ENCODE assay signal across 8 cellular contexts in genomic region chr5:150758534-150759333, GRCh38. TPM values are rescaled to one million over a fixed set of nuclear protein-coding genes. Genes with fewer than 3 reads are reported as not detected.
DNase-seq lines count a peak whose midpoint lies in the region; ATAC-seq, FAIRE-seq and TF ChIP-seq lines count a peak whose summit lies in the region.

Gene DCTN4 (minus strand): TSS chr5:150759017. CDS start chr5:150758993, 24 bp downstream.

- peaks cover 3% of the 10 kb centered on the region; the same call in 1 of the 2 replicates for H3K23me2 ChIP-seq in H1 (ENCODE audit: low read depth, low read length)

- DNase-seq in Caco-2 (peak; percentile 94 to 97), HTR-8/SVneo (ENCODE audit: insufficient read length, low spot score) (peak; percentile 97), NOMO-1 treated with DMSO at 0.1 percent for 48 hours (lab: John Stamatoyannopoulos, UW; ENCODE audit: unreplicated experiment) (peak; percentile 99), H1 (ENCODE audit: low read depth in 1 of 2, low spot score in 2 of 2) (peak; percentile 95), medulla oblongata (ENCODE audit: extremely low spot score) (peak; percentile 100)
- DNase-seq in activated CD8-positive, alpha-beta memory T cell treated with anti-CD3 and anti-CD28 coated beads for 4 hours (ENCODE audit: low read depth in 2 of 2): peak; percentile 85 to 90
- DNase-seq in stimulated activated CD8-positive, alpha-beta memory T cell treated with anti-CD3 and anti-CD28 coated beads, Interleukin-12 subunit alpha, Interleukin-12 subunit beta, amount 100 ng/mL, for 1 hour (ENCODE audit: low read depth): peak; percentile 87

- TF ChIP-seq RAD21 in H1 (IDR thresholded peaks at IDR 0.05 in 1 of 2, conservative IDR thresholded peaks at IDR 0.05 in 1 of 2; ENCODE audit: low read depth in 2 of 2, low read length in 2 of 2): no peak

- peak within 1 kb of the TSS; percentile 62; the same call in 1 of the 2 replicates for H2BK5ac ChIP-seq in H1 (ENCODE audit: low read depth, low read length)

- H3K9ac ChIP-seq in H1 (replicated peaks in 1 of 4; ENCODE audit: extremely low read depth in 1 of 4, low read depth in 3 of 4, low read length in 3 of 4): peak within 1 kb of the TSS; percentile 76 to 96 (median 84)

- peaks cover 30% of the 10 kb centered on the region for H3K36me3 Mint-ChIP-seq in Caco-2 (ENCODE audit: insufficient read depth, unreplicated experiment)

- intact Hi-C loops in Caco-2 (cut with micrococcal nuclease; ENCODE audit: unreplicated experiment): loop anchor here (1.0 to 10.0 kb wide), 3 partner anchors 18 to 304 kb away; partner anchors contain the start of gene SMIM3

- peak within 1 kb of the TSS; percentile 90 for H2AFZ ChIP-seq in H1 (ENCODE audit: low read length)

- POLR2A ChIA-PET in Caco-2 (lab: Charles Lee): interaction anchor here (0.5 to 2.5 kb wide), 9 partner anchors 20 to 999 kb away, joined by 3 to 26 read pairs (median 4); partner anchors contain the start of genes GM2A, RBM22, RPS14 and SMIM3
- POLR2A ChIA-PET in H1 (lab: Charles Lee; ENCODE audit: partially characterized antibody): interaction anchor here (0.8 to 2.3 kb wide), 17 partner anchors 8 to 309 kb away, joined by 3 to 13 read pairs (median 4); partner anchors contain the start of genes IRGM, RBM22, RPS14 and SMIM3

- CTCF ChIA-PET in Caco-2 (lab: Charles Lee): interaction anchor here (0.8 to 1.3 kb wide), 7 partner anchors 20 to 88 kb away, joined by 3 to 10 read pairs (median 4); partner anchors contain the start of genes RBM22 and SMIM3
- CTCF ChIA-PET in H1 (lab: Charles Lee; ENCODE audit: partially characterized antibody): interaction anchor here (0.7 to 2.9 kb wide), 6 partner anchors 17 to 59 kb away, joined by 3 to 18 read pairs (median 3); partner anchors contain the start of genes RBM22 and SMIM3

- H3K27me3 ChIP-seq in Caco-2 (replicated peaks; ENCODE audit: control insufficient read depth, insufficient read depth, low read length) (no peaks in the 10 kb centered on the region), H1 (replicated peaks in 1 of 4; ENCODE audit: control insufficient read depth in 3 of 4, extremely low read depth in 1 of 4, insufficient read depth in 3 of 4, low read length in 3 of 4) (peaks cover 0 to 3% (median 0%) of the 10 kb centered on the region in 4 experiments; a peak in 1 of 7 replicates)

- peak; percentile 85 to 88 for TF ChIP-seq POLR2A in H1 (IDR thresholded peaks at IDR 0.05; ENCODE audit: control extremely low read depth in 1 of 2, low read depth in 2 of 2, low read length in 2 of 2)

- peak; percentile 93 for ATAC-seq in GM21381 (IDR thresholded peaks at IDR 0.05; ENCODE audit: unreplicated experiment)

- no peak within 1 kb of the TSS for H3K14ac ChIP-seq in H1 (ENCODE audit: insufficient read length)

- peak within 1 kb of the TSS; percentile 64; the same call in 1 of the 2 replicates for H2BK12ac ChIP-seq in H1 (ENCODE audit: low read depth, low read length)

- H3K36me3 ChIP-seq in Caco-2 (ENCODE audit: control insufficient read depth, insufficient read depth, low read length) (peaks cover 6% of the 10 kb centered on the region), H1 (ENCODE audit: control insufficient read depth in 2 of 4, insufficient read depth in 4 of 4, low read length in 3 of 4) (peaks cover 0 to 18% (median 10%) of the 10 kb centered on the region in 4 experiments; a peak in 6 of 8 replicates)

- H2AK5ac ChIP-seq in H1 (ENCODE audit: low read depth, low read length): no peak within 1 kb of the TSS

- TF ChIP-seq EP300 in H1 (IDR thresholded peaks at IDR 0.05; ENCODE audit: borderline replicate concordance in 1 of 2, low read depth in 2 of 2, low read length in 2 of 2): no peak

- peak within 1 kb of the TSS; percentile 80 to 89 for H3K4me2 ChIP-seq in H1 (ENCODE audit: insufficient read depth in 1 of 2, low read depth in 2 of 2, low read length in 2 of 2)

- H3K79me2 ChIP-seq in H1 (ENCODE audit: control insufficient read depth in 1 of 2, insufficient read depth in 2 of 2, low read length in 2 of 2): peaks cover 4 to 18% of the 10 kb centered on the region in 2 experiments; a peak in 3 of 4 replicates

- no TSS peak for BruUV-seq in Caco-2 (replicated peaks; lab: Mats Ljungman, UMichigan)

- no peak within 1 kb of the TSS for H2BK120ac ChIP-seq in H1 (replicated peaks; ENCODE audit: low read depth, low read length)

- H3K23ac ChIP-seq in H1 (ENCODE audit: insufficient read length): no peak within 1 kb of the TSS

- H3K18ac ChIP-seq in H1 (ENCODE audit: extremely low read depth, low read length): peak within 1 kb of the TSS; percentile 99

- H2BK20ac ChIP-seq in H1 (ENCODE audit: low read length): no peak within 1 kb of the TSS

- H3K9me3 ChIP-seq in Caco-2 (no peaks in the 10 kb centered on the region; the same call in 1 of the 2 replicates), H1 (ENCODE audit: insufficient read depth in 2 of 2, low read depth in 1 of 2, low read length in 1 of 2) (peaks cover 6 to 10% of the 10 kb centered on the region in 2 experiments; a peak in 3 of 4 replicates)

- 3% methylated on average over 51 of the region's 51 CpGs; no CpG with 5 or more reads in 1 of the 2 experiments for WGBS in H1 (ENCODE audit: extremely low coverage in 1 of 2, insufficient coverage in 1 of 2, insufficient read length in 1 of 2, insufficient replicate concordance in 2 of 2, low coverage in 1 of 2, low lambda C conversion rate in 2 of 2, missing lambda C conversion rate in 1 of 2), 2 experiments

- peak within 1 kb of the TSS; percentile 99 for H4K8ac ChIP-seq in H1 (ENCODE audit: extremely low read depth, insufficient read depth, low read length)

- peaks cover 7% of the 10 kb centered on the region for H3K4me1 ChIP-seq in Caco-2
- H3K4me1 ChIP-seq in H1 (replicated peaks in 1 of 4; ENCODE audit: control insufficient read depth in 3 of 4, insufficient read depth in 4 of 4, low read length in 3 of 4): peaks cover 0 to 2% (median 0%) of the 10 kb centered on the region in 4 experiments; a peak in 1 of 7 replicates

- peak within 1 kb of the TSS; percentile 92 for H4K5ac ChIP-seq in H1 (ENCODE audit: insufficient read length, low read depth, low read length)

- H3K4me3 Mint-ChIP-seq in Caco-2 (ENCODE audit: unreplicated experiment): no peak within 1 kb of the TSS

- no peak within 1 kb of the TSS for H2BK15ac ChIP-seq in H1 (ENCODE audit: low read length)

- peaks cover 8% of the 10 kb centered on the region for H3K4me1 Mint-ChIP-seq in Caco-2 (ENCODE audit: low read depth, unreplicated experiment)

- TF ChIP-seq CTCF in Caco-2 (IDR thresholded peaks at IDR 0.05; ENCODE audit: insufficient read depth in 1 of 2, low read depth in 1 of 2, low read length in 1 of 2, severe bottlenecking in 1 of 2, unreplicated experiment in 1 of 2) (no peak), H1 (IDR thresholded peaks at IDR 0.05; ENCODE audit: control extremely low read depth in 1 of 3, insufficient read depth in 1 of 3, low read depth in 1 of 3, low read length in 3 of 3) (0 out of 4 replicates have a peak, but pooled peaks of 1 of the 3 experiments have one; percentile 16)

- peak within 1 kb of the TSS; percentile 24 for H3K4ac ChIP-seq in H1 (replicated peaks; ENCODE audit: insufficient read length, low read depth, low read length)

- H3K56ac ChIP-seq in H1 (replicated peaks; ENCODE audit: insufficient read length, low read depth, low read length): peak within 1 kb of the TSS; percentile 97

- peak within 1 kb of the TSS; percentile 70 for H4K91ac ChIP-seq in H1 (replicated peaks; ENCODE audit: insufficient read length, low read length)

- H3K4me3 ChIP-seq in Caco-2 (ENCODE audit: low read depth, low read length) (peak within 1 kb of the TSS; percentile 67), H1 (ENCODE audit: extremely low read depth in 1 of 4, insufficient read depth in 2 of 4, low read depth in 3 of 4, low read length in 4 of 4) (peak within 1 kb of the TSS; percentile 77 to 98 (median 81))

- no peaks in the 10 kb centered on the region for H4K20me1 ChIP-seq in H1 (replicated peaks in 1 of 2; ENCODE audit: control insufficient read depth in 1 of 2, insufficient read depth in 2 of 2, low read length in 2 of 2)

- FAIRE-seq in HTR-8/SVneo (lab: Jason Lieb, UNC) (peak; percentile 81), H1 (lab: Jason Lieb, UNC) (peak; percentile 55)

- no peaks in the 10 kb centered on the region for H3K79me1 ChIP-seq in H1 (ENCODE audit: low read depth, low read length)

- H3K27ac Mint-ChIP-seq in Caco-2 (ENCODE audit: unreplicated experiment): no peak within 1 kb of the TSS

- H3K27ac ChIP-seq in H1 (ENCODE audit: low read depth, low read length): peak within 1 kb of the TSS; percentile 92

- H3K27me3 Mint-ChIP-seq in Caco-2 (ENCODE audit: insufficient read depth, unreplicated experiment): no peaks in the 10 kb centered on the region

- H3K9me3 Mint-ChIP-seq in Caco-2 (ENCODE audit: unreplicated experiment): peaks cover 7% of the 10 kb centered on the region

TF ChIP-seq in H1, 55 proteins besides CTCF, POLR2A, EP300 and RAD21 (continues in another document):
- peak; percentile 45; the same call in 1 of the 2 replicates for TF ChIP-seq TEAD4 (IDR thresholded peaks at IDR 0.05; ENCODE audit: low read depth, low read length)
- TF ChIP-seq MAX (IDR thresholded peaks at IDR 0.05): peak; percentile 98
- peak; percentile 67 for TF ChIP-seq NRF1 (IDR thresholded peaks at IDR 0.05; ENCODE audit: low read depth, low read length)
- peak; percentile 68 to 85; a peak in 1 of 4 replicates for TF ChIP-seq SIN3A (conservative IDR thresholded peaks at IDR 0.05 in 1 of 2, IDR thresholded peaks at IDR 0.05 in 1 of 2; ENCODE audit: low read depth in 1 of 2, low read length in 2 of 2)
- no peak for TF ChIP-seq FOSL1 (IDR thresholded peaks at IDR 0.05; ENCODE audit: insufficient read depth, low read depth, low read length)
- peak; percentile 86 for TF ChIP-seq PHF8 (conservative IDR thresholded peaks at IDR 0.05; ENCODE audit: low read depth, low read length)
- TF ChIP-seq SUZ12 (IDR thresholded peaks at IDR 0.05; ENCODE audit: low read length): no peak
- peak; percentile 93 for TF ChIP-seq POLR2AphosphoS5 (IDR thresholded peaks at IDR 0.05; ENCODE audit: low read depth, low read length)
- peak; percentile 97 for TF ChIP-seq RBBP5 (IDR thresholded peaks at IDR 0.05; ENCODE audit: borderline replicate concordance, low read depth, low read length)

RNA-seq across cellular contexts. Expression of gene DCTN4, which starts in this region (rescaled TPM):
- total RNA-seq in Caco-2 (2022): 55.8 and 62.2 TPM in 2 replicates
- total RNA-seq in H1 (2021; fragmentation: NEBNext Ultra II Directional; extraction: Animal tissue kit (Norgen Biotek cat#: 25700)): 42.5 and 42.7 TPM in 2 replicates
- polyA plus RNA-seq in H1 (2011; rRNA removed): 17.3 and 20.5 TPM in 2 replicates
- 23.6 TPM for polyA plus RNA-seq in H1 (2011; cell fraction: cytosol; rRNA removed)
- polyA plus RNA-seq in H1 (2011; cell fraction: nucleus; rRNA removed): 29.6 TPM
- 21.9 to 28.9 TPM (median 24.5 TPM) in 4 replicates for polyA plus RNA-seq in H1 (2012, experiment 1 of 2)
- 3.3 TPM for polyA plus RNA-seq in H1 (2012, experiment 2 of 2)
- polyA plus RNA-seq in H1 (2013, experiment 1 of 2): 20.1 TPM
- 18.7 TPM for polyA plus RNA-seq in H1 (2013, experiment 2 of 2)
- polyA minus RNA-seq in H1 (2011; rRNA and poly(A)+ RNA removed): 40.6 and 56.0 TPM in 2 replicates
- 26.1 TPM for polyA minus RNA-seq in H1 (2011; cell fraction: cytosol; rRNA and poly(A)+ RNA removed)
- 52.2 TPM for polyA minus RNA-seq in H1 (2011; cell fraction: nucleus; rRNA and poly(A)+ RNA removed)

Comparison
In these comparisons a context has a peak if more than half of its experiments do, and no peak if none do; other contexts are left out.
1. Peak in every context shown above with its lines: DNase-seq, ATAC-seq, H3K4me3 ChIP-seq and H3K27ac ChIP-seq.